In genomic region chr12:79664518-79664917, GRCh38 we compare ENCODE assay signal across 23 cellular contexts.
"Had no signal": no experiment of that assay in that cellular context is flagged by ENCODE, and none has a peak within 500 bp of the region (broad histone marks: within the 10 kb centered on the region; RNA-seq: fewer than 3 reads in every experiment).

No MANE protein-coding gene starts in this region.

- ATAC-seq: effector memory CD8-positive, alpha-beta T cell; esophagus mucosa; gastrocnemius medialis; heart right ventricle; left cardiac atrium; left lung; left ventricle myocardium superior; lower lobe of right lung had no signal

- H3K27ac Mint-ChIP-seq: dendritic cell treated with granulocyte-macrophage colony-stimulating factor and Interleukin-4, amounts not matched to agents 40 ng/mL and 50 ng/mL, for 4 days; effector memory CD8-positive, alpha-beta T cell; endodermal cell had no signal

- H3K9me3 ChIP-seq: esophagus squamous epithelium, gastrocnemius medialis, heart right ventricle, left lung, lower lobe of right lung had no signal

- FAIRE-seq: keratinocyte had no signal

- H3K36me3 ChIP-seq: esophagus squamous epithelium, gastrocnemius medialis, heart right ventricle, left lung, lower lobe of right lung had no signal

- H3K4me3 Mint-ChIP-seq: dendritic cell treated with granulocyte-macrophage colony-stimulating factor and Interleukin-4, amounts not matched to agents 40 ng/mL and 50 ng/mL, for 4 days; effector memory CD8-positive, alpha-beta T cell; endodermal cell had no signal

- H3K9me3 Mint-ChIP-seq: dendritic cell treated with granulocyte-macrophage colony-stimulating factor and Interleukin-4, amounts not matched to agents 40 ng/mL and 50 ng/mL, for 4 days had no signal

- H3K4me1 ChIP-seq: gastrocnemius medialis, left lung had no signal

- H3K27me3 Mint-ChIP-seq: dendritic cell treated with granulocyte-macrophage colony-stimulating factor and Interleukin-4, amounts not matched to agents 40 ng/mL and 50 ng/mL, for 4 days; effector memory CD8-positive, alpha-beta T cell had no signal

- H3K27ac ChIP-seq: epithelial cell of prostate, esophagus squamous epithelium, gastrocnemius medialis, heart right ventricle, left lung, lower lobe of right lung had no signal

- H3K27me3 ChIP-seq: esophagus squamous epithelium, gastrocnemius medialis, heart right ventricle, left lung had no signal

- H3K4me3 ChIP-seq: esophagus squamous epithelium, gastrocnemius medialis, heart right ventricle, left lung, lower lobe of right lung had no signal

- DNase-seq: cortex of kidney; effector CD8-positive, alpha-beta T cell; effector memory CD8-positive, alpha-beta T cell; endodermal cell; erythroblast; esophagus squamous epithelium; foreskin fibroblast; foreskin melanocyte; gastrocnemius medialis; glutamatergic neuron; head of caudate nucleus; heart right ventricle; hippocampal formation; left cardiac atrium; left lung; left ventricle myocardium superior; lower lobe of right lung; mesenchymal stem cell; midbrain had no signal
